ENCODE assay signal across 1 cellular context in the genomic region with DNA sequence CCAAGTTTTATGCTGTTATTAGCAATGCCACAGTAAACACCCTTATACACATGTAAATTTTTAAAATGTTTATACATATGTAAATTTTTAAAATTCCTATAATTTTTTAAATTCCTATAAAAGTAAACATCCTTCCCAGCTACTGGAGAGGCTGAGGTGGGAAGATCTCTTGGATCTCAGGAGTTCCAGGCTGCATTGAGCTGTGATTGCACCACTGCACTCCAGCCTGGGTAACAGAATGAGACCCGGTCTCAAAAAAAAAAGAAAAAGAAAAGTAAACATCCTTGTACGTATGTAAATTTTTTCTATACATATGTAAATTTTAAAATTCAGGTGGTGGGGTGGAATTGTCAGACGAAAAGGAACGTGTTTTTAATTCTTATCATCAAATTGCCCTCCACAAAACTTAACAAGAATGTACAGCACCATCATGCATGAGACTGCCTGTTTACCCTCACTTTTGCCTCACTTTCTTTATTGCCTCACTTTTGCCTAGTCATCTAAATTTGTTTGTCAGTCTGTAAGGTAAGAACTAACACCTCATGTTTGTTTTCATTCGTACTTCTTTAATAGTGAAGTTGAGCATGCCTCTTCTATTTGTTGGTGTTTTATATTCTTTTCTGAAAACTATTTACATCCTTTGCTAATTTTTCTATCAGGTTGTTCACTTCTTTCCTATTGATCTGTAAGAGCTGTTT.
TF ChIP-seq lines count a peak whose summit lies in the region.

No MANE protein-coding gene starts in this region.

TF ChIP-seq in GM23338, 12 proteins besides CTCF, POLR2A, EP300 and RAD21:
- TF ChIP-seq, protein P1, sequence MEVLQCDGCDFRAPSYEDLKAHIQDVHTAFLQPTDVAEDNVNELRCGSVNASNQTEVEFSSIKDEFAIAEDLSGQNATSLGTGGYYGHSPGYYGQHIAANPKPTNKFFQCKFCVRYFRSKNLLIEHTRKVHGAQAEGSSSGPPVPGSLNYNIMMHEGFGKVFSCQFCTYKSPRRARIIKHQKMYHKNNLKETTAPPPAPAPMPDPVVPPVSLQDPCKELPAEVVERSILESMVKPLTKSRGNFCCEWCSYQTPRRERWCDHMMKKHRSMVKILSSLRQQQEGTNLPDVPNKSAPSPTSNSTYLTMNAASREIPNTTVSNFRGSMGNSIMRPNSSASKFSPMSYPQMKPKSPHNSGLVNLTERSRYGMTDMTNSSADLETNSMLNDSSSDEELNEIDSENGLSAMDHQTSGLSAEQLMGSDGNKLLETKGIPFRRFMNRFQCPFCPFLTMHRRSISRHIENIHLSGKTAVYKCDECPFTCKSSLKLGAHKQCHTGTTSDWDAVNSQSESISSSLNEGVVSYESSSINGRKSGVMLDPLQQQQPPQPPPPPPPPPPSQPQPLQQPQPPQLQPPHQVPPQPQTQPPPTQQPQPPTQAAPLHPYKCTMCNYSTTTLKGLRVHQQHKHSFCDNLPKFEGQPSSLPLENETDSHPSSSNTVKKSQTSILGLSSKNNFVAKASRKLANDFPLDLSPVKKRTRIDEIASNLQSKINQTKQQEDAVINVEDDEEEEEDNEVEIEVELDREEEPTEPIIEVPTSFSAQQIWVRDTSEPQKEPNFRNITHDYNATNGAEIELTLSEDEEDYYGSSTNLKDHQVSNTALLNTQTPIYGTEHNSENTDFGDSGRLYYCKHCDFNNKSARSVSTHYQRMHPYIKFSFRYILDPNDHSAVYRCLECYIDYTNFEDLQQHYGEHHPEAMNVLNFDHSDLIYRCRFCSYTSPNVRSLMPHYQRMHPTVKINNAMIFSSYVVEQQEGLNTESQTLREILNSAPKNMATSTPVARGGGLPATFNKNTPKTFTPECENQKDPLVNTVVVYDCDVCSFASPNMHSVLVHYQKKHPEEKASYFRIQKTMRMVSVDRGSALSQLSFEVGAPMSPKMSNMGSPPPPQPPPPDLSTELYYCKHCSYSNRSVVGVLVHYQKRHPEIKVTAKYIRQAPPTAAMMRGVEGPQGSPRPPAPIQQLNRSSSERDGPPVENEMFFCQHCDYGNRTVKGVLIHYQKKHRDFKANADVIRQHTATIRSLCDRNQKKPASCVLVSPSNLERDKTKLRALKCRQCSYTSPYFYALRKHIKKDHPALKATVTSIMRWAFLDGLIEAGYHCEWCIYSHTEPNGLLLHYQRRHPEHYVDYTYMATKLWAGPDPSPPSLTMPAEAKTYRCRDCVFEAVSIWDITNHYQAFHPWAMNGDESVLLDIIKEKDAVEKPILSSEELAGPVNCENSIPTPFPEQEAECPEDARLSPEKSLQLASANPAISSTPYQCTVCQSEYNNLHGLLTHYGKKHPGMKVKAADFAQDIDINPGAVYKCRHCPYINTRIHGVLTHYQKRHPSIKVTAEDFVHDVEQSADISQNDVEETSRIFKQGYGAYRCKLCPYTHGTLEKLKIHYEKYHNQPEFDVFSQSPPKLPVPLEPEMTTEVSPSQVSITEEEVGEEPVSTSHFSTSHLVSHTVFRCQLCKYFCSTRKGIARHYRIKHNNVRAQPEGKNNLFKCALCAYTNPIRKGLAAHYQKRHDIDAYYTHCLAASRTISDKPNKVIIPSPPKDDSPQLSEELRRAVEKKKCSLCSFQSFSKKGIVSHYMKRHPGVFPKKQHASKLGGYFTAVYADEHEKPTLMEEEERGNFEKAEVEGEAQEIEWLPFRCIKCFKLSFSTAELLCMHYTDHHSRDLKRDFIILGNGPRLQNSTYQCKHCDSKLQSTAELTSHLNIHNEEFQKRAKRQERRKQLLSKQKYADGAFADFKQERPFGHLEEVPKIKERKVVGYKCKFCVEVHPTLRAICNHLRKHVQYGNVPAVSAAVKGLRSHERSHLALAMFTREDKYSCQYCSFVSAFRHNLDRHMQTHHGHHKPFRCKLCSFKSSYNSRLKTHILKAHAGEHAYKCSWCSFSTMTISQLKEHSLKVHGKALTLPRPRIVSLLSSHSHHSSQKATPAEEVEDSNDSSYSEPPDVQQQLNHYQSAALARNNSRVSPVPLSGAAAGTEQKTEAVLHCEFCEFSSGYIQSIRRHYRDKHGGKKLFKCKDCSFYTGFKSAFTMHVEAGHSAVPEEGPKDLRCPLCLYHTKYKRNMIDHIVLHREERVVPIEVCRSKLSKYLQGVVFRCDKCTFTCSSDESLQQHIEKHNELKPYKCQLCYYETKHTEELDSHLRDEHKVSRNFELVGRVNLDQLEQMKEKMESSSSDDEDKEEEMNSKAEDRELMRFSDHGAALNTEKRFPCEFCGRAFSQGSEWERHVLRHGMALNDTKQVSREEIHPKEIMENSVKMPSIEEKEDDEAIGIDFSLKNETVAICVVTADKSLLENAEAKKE (CRISPR knock-in tag; IDR thresholded peaks at IDR 0.05), result peak; percentile 19; the same call in 1 of the 2 replicates
- TF ChIP-seq STAT1 (IDR thresholded peaks at IDR 0.05; ENCODE audit: unreplicated experiment), result no peak
TF ChIP-seq in GM23338: peak in this region for 1.
